In genomic region chr7:102346983-102347382, GRCh38 we compare ENCODE assay signal across 2 cellular contexts. TPM values are rescaled to one million over a fixed set of nuclear protein-coding genes. Genes with fewer than 3 reads are reported as not detected.
"Had no signal": no experiment of that assay in that cellular context is flagged by ENCODE, and none has a peak within 500 bp of the region (broad histone marks: within the 10 kb centered on the region; RNA-seq: fewer than 3 reads in every experiment).

No MANE protein-coding gene starts in this region.

RNA-seq across cellular contexts. Expression of gene SPDYE6, which starts 9.3 kb away (rescaled TPM):
- total RNA-seq: G401, GM12878 had no signal
